Comparison of ENCODE assay signal across 11 cellular contexts in the genomic region with DNA sequence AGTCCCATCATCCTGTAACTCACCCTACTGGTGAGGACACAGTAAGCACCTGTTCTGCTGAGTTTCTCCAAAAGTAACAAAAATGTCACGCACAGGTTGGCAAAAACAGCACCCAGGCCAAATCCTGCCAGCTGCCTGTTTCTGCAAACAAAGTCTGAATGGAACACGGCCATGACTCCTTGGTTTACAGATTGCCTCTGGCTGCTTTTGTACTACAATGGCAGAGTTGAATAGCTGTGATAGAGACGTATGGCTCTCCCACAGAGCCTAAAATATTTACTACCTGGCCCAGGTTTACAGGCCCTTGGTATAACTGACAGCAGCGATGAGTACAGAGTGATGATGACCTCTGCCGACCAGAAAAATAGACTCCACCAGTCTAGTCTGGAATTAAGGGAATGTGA. TPM values are rescaled to one million over a fixed set of nuclear protein-coding genes. Genes with fewer than 3 reads are reported as not detected.
DNase-seq lines count a peak whose midpoint lies in the region; ATAC-seq and TF ChIP-seq lines count a peak whose summit lies in the region.
"Had no signal": no experiment of that assay in that cellular context is flagged by ENCODE, and none has a peak within 500 bp of the region (broad histone marks: within the 10 kb centered on the region; RNA-seq: fewer than 3 reads in every experiment).

No MANE protein-coding gene starts in this region.

- WGBS in endodermal cell (ENCODE audit: insufficient coverage in 1 of 2, insufficient read length in 1 of 2), 2 experiments, result 86 to 89% methylated on average over 3 to 5 of the region's 5 CpGs
- 23 to 76% methylated on average over 5 of the region's 5 CpGs for WGBS in sigmoid colon, 2 donors

- H3K9me3 Mint-ChIP-seq in endodermal cell, result no peaks in the 10 kb centered on the region
- H3K9me3 Mint-ChIP-seq: T-helper 1 cell treated with Interleukin-12 subunit alpha and Interleukin-12 subunit beta and Interleukin-4 antibody, amounts not matched to agents 30 μg/mL and 1 μg/mL, for 36 hours had no signal

- intact Hi-C loops in sigmoid colon (cut with DNase I), result loop anchor here (5.0 kb wide), 1 partner anchor 134 kb away; no protein-coding TSS in a partner anchor

- H3K9me3 ChIP-seq in endodermal cell (ENCODE audit: control insufficient read depth, low read length), result no peaks in the 10 kb centered on the region
- H3K9me3 ChIP-seq in sigmoid colon, result no peaks in the 10 kb centered on the region

- TF ChIP-seq CTCF in LNCAP (IDR thresholded peaks at IDR 0.05), result peak; percentile 57
- peak; percentile 43 for TF ChIP-seq CTCF in endodermal cell (conservative IDR thresholded peaks at IDR 0.05)
- TF ChIP-seq CTCF in sigmoid colon (IDR thresholded peaks at IDR 0.05), result no peak

- H3K27ac Mint-ChIP-seq in endodermal cell, result no peak overlapping the region
- H3K27ac Mint-ChIP-seq: T-helper 1 cell treated with Interleukin-12 subunit alpha and Interleukin-12 subunit beta and Interleukin-4 antibody, amounts not matched to agents 30 μg/mL and 1 μg/mL, for 36 hours had no signal

- no peaks in the 10 kb centered on the region for H3K27me3 ChIP-seq in endodermal cell (ENCODE audit: control insufficient read depth, insufficient read depth, low read length, poor library complexity, severe bottlenecking)
- H3K27me3 ChIP-seq in sigmoid colon, result no peaks in the 10 kb centered on the region

- H3K36me3 ChIP-seq in endodermal cell (ENCODE audit: control insufficient read depth, insufficient read depth, low read length), result no peaks in the 10 kb centered on the region
- no peaks in the 10 kb centered on the region for H3K36me3 ChIP-seq in sigmoid colon

- no peak overlapping the region for H3K9ac ChIP-seq in endodermal cell (ENCODE audit: extremely low read depth, low read length, poor library complexity, severe bottlenecking)

- H3K36me3 Mint-ChIP-seq in endodermal cell (ENCODE audit: low read depth), result no peaks in the 10 kb centered on the region

- H3K4me1 ChIP-seq in endodermal cell (ENCODE audit: control insufficient read depth, insufficient read depth, low read length) (peaks cover 4% of the 10 kb centered on the region), sigmoid colon (peaks cover 0 to 89% (median 67%) of the 10 kb centered on the region in 4 donors)

- no peak for ATAC-seq in HG02763 (IDR thresholded peaks at IDR 0.05; ENCODE audit: unreplicated experiment)

- no peaks in the 10 kb centered on the region for H3K27me3 Mint-ChIP-seq in endodermal cell (ENCODE audit: insufficient read depth)

- no peak overlapping the region for H3K4me3 ChIP-seq in endodermal cell (ENCODE audit: low read length)
- no peak overlapping the region for H3K4me3 ChIP-seq in sigmoid colon

- TF ChIP-seq POLR2A in sigmoid colon (IDR thresholded peaks at IDR 0.05), result no peak

- peaks cover 27% of the 10 kb centered on the region for H3K4me1 Mint-ChIP-seq in endodermal cell

- H3K27ac ChIP-seq in endodermal cell (ENCODE audit: low read depth, low read length), result no peak overlapping the region
- peak overlapping the region; percentile 74 to 90 (median 79) for H3K27ac ChIP-seq in sigmoid colon

- TF ChIP-seq EP300 in sigmoid colon (IDR thresholded peaks at IDR 0.05), result no peak

- no peak overlapping the region for H3K4me3 Mint-ChIP-seq in endodermal cell
- H3K4me3 Mint-ChIP-seq: T-helper 1 cell treated with Interleukin-12 subunit alpha and Interleukin-12 subunit beta and Interleukin-4 antibody, amounts not matched to agents 30 μg/mL and 1 μg/mL, for 36 hours had no signal

- DNase-seq in NCI-H345 treated with DMSO at 0.1 percent for 48 hours (lab: John Stamatoyannopoulos, UW; ENCODE audit: unreplicated experiment) (peak; percentile 96), endodermal cell (no peak), sigmoid colon (no peak), Kasumi-1 (lab: John Stamatoyannopoulos, UW) (no peak), KG1 (lab: John Stamatoyannopoulos, UW) (no peak)
- DNase-seq in activated naive CD4-positive, alpha-beta T cell (lab: John Stamatoyannopoulos, UW), result no peak
- DNase-seq: aorta; stimulated activated CD4-positive, alpha-beta T cell treated with anti-CD3 and anti-CD28 coated beads, Interleukin-4, amount 100 ng/mL, for 1 hour had no signal

RNA-seq across cellular contexts. Expression of a gene that starts 52.6 kb away (rescaled TPM):
- total RNA-seq in endodermal cell (1 to 10 TPM; 5.9 to 8.0 TPM), sigmoid colon (10 to 100 TPM; 12.8 to 16.8 (median 14.4) TPM)
- polyA plus RNA-seq in endodermal cell (2013, experiment 1 of 2), result 14.3 TPM
- 10.2 TPM for polyA plus RNA-seq in endodermal cell (2013, experiment 2 of 2)
- polyA plus RNA-seq in sigmoid colon, result 10 to 100 TPM in 2 of 3 donors, 1 to 10 TPM in 1; 6.0 to 17.4 (median 15.3) TPM

Comparison
In these comparisons a context has a peak if more than half of its experiments do, and no peak if none do; other contexts are left out.
1. CTCF ChIP-seq: peak in LNCAP (single experiment) and endodermal cell (single experiment); none in sigmoid colon (0 of 4).